In the genomic region with DNA sequence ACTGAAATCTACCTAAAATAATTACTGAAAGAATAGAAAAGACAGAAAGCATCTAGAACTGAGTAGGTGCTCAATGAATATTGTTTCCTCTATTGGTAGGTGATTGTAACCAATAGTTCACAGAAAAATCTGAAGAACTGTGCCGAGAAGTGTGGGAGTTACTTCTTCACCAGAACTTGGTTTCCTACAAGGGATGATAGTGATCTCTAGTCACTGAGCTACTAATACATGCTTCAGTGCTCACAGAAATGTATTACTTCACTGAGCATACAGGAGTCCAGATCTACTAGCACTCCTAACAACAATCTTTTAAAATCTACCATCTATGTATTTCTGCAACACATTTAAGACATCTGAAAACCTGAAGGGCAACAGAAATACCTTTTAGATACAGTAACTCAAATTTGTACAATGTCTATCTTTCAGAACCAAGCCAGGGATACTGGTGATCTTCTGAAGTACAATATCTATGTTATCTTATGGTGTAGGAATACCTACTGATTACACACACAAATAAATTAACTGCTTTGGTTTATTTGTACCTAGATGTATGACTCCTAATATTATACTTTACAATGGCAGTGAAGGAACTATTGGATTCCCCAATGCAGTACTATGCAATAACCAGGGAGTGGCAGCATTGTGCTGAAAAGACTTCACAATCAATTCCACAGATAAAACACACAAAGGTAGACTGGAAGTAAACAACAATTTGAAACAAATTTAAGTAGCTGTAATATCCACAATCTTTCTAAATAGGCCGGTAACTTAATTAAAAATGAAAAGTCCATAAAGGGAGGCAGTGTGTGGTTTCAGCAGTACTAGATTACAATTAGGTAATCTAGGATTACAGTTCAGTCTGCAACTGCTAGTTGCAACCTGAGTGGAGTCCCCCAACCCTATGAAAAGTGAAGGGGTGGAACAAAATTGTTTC, we compare ENCODE assay signal across 8 cellular contexts.
DNase-seq lines count a peak whose midpoint lies in the region; ATAC-seq and TF ChIP-seq lines count a peak whose summit lies in the region.

No MANE protein-coding gene starts in this region.

- TF ChIP-seq CTCF in CD14-positive monocyte (IDR thresholded peaks at IDR 0.05) (peak; percentile 97), GM13977 (IDR thresholded peaks at IDR 0.05; ENCODE audit: extremely low read depth, insufficient read depth, missing control alignments) (peak; percentile 75), epithelial cell of esophagus (IDR thresholded peaks at IDR 0.05; ENCODE audit: insufficient read depth, low read depth, low read length, missing control alignments) (peak; percentile 92)

- ATAC-seq in naive B cell (ENCODE audit: low read depth in 2 of 2) (peak; percentile 47 to 63), GM19328 (IDR thresholded peaks at IDR 0.05; ENCODE audit: unreplicated experiment) (no peak), HG03095 (IDR thresholded peaks at IDR 0.05; ENCODE audit: unreplicated experiment) (no peak)

- DNase-seq in CD14-positive monocyte (ENCODE audit: low spot score) (no peak), GM13977 (ENCODE audit: low spot score) (peak; percentile 36), NCI-H1105 treated with DMSO at 0.1 percent for 48 hours (lab: John Stamatoyannopoulos, UW) (peak; percentile 70), T-helper 1 cell (peak in 3 of 5 donors; percentile 8 to 51 (median 26)), epithelial cell of esophagus (ENCODE audit: low read depth) (peak; percentile 62), naive B cell (peak; percentile 43)

- H3K9me3 Mint-ChIP-seq in CD14-positive monocyte: no peaks in the 10 kb centered on the region
- no peaks in the 10 kb centered on the region for H3K9me3 Mint-ChIP-seq in naive B cell

- peaks cover 5 to 6% of the 10 kb centered on the region in 2 donors for H3K36me3 Mint-ChIP-seq in CD14-positive monocyte
- peaks cover 0 to 4% of the 10 kb centered on the region in 2 donors for H3K36me3 Mint-ChIP-seq in naive B cell

- H3K27ac Mint-ChIP-seq in CD14-positive monocyte (no peak overlapping the region), naive B cell (peak overlapping the region; percentile 13 to 86 (median 56))

- in situ Hi-C loops in GM13977 (cut with MboI; ENCODE audit: low pct_unique_long_range_greater_than_20kb, low sequenced_read_pairs, unreplicated experiment): loop anchor here (10.0 kb wide), 2 partner anchors 104 to 274 kb away; no protein-coding TSS in a partner anchor

- H3K4me1 Mint-ChIP-seq in CD14-positive monocyte: peaks cover 4% of the 10 kb centered on the region
- peaks cover 27 to 53% (median 41%) of the 10 kb centered on the region in 3 donors for H3K4me1 Mint-ChIP-seq in naive B cell

- H3K27me3 Mint-ChIP-seq in CD14-positive monocyte (ENCODE audit: low read depth in 3 of 3) (no peaks in the 10 kb centered on the region), naive B cell (no peaks in the 10 kb centered on the region)

- intact Hi-C loops in CD14-positive monocyte (cut with micrococcal nuclease): loop anchor here (2.0 to 5.0 kb wide), 3 partner anchors 111 to 286 kb away; no protein-coding TSS in a partner anchor

- H3K4me3 ChIP-seq in epithelial cell of esophagus (ENCODE audit: low read length): no peak overlapping the region

- H3K4me3 Mint-ChIP-seq in CD14-positive monocyte (no peak overlapping the region), naive B cell (peak overlapping the region in 3 of 8 donors; percentile 2 to 29 (median 15))

Comparison
In these comparisons a context has a peak if more than half of its experiments do, and no peak if none do; other contexts are left out.
1. H3K27ac Mint-ChIP-seq: peak in naive B cell (6 of 6); none in CD14-positive monocyte (0 of 7).
2. ATAC-seq: peak in naive B cell (2 of 2); none in GM19328 (single experiment) and HG03095 (single experiment).
3. Peak in every context shown above with its lines, with median percentiles within 50 percentile points of each other: CTCF ChIP-seq.